ENCODE assay signal across 18 cellular contexts in the genomic region with DNA sequence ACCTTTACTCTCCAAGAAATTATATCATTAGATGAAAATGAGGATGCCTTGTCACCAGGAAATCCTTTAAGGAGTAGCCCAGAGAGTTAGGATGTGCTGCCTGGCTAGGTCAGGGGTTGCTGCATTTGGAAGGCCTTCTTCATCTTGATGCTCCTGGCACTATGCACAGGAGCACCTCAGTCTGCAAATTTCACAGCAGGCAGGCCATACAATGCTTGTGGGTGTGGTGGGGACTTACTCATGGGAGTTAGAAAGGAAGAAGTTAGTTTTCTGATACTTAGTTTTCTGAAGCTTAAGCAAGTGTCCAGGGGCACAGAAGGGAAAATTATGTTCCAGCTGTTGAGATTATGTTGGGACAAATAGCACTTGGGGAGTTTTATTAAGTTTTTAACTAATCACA. TPM values are rescaled to one million over a fixed set of nuclear protein-coding genes. Genes with fewer than 3 reads are reported as not detected.
DNase-seq lines count a peak whose midpoint lies in the region; ATAC-seq and TF ChIP-seq lines count a peak whose summit lies in the region.
"Had no signal": no experiment of that assay in that cellular context is flagged by ENCODE, and none has a peak within 500 bp of the region (broad histone marks: within the 10 kb centered on the region; RNA-seq: fewer than 3 reads in every experiment).

No MANE protein-coding gene starts in this region.

- no peaks in the 10 kb centered on the region; the same call in 1 of the 2 replicates for H3K36me3 ChIP-seq in GM23338 (ENCODE audit: insufficient read depth)
- H3K36me3 ChIP-seq in iPS-15b (ENCODE audit: control insufficient read depth, insufficient read depth, low read length), result no peaks in the 10 kb centered on the region
- peaks cover 0 to 10% (median 4%) of the 10 kb centered on the region in 9 donors for H3K36me3 ChIP-seq in heart left ventricle

- peaks cover 100% of the 10 kb centered on the region for H3K27me3 Mint-ChIP-seq in GM23338 (ENCODE audit: insufficient read depth, low read depth, poor library complexity)

- H4K20me1 ChIP-seq in GM23338 (replicated peaks; ENCODE audit: insufficient read depth), result peaks cover 55% of the 10 kb centered on the region

- DNase-seq in GM23338 (ENCODE audit: low spot score), result no peak
- peak; percentile 56 for DNase-seq in retina
- no peak for DNase-seq in activated CD4-positive, alpha-beta T cell treated with anti-CD3 and anti-CD28 coated beads, Interleukin-2, amount 50 U/mL, for 4 hours
- DNase-seq in cerebellar nuclear complex (lab: John Stamatoyannopoulos, UW), result no peak
- no peak for DNase-seq in heart left ventricle
- DNase-seq: ACHN; CD4-positive, alpha-beta memory T cell; DMS153; DMS79; GDM1; GM23248; HFFc6; IMR-90 had no signal

- H3K4me1 ChIP-seq in GM23338 (ENCODE audit: insufficient read depth) (peaks cover 46% of the 10 kb centered on the region), iPS-15b (ENCODE audit: control insufficient read depth, insufficient read depth, low read length) (no peaks in the 10 kb centered on the region), heart left ventricle (peaks cover 0 to 47% (median 7%) of the 10 kb centered on the region in 12 donors)

- no peaks in the 10 kb centered on the region for H3K79me2 ChIP-seq in GM23338 (replicated peaks; ENCODE audit: insufficient read depth)

- no peak for ATAC-seq in GM23338
- ATAC-seq in heart left ventricle, result no peak
- ATAC-seq in SK-N-SH treated with all-trans-retinoic acid at 6 μM for 48 hours, result no peak
- ATAC-seq: HCT116, K562 had no signal

- H3K27ac ChIP-seq in GM23338 (ENCODE audit: low read depth) (no peak overlapping the region), heart left ventricle (no peak overlapping the region)
- H3K27ac ChIP-seq: C4-2B, GM23248 had no signal

- peaks cover 100% of the 10 kb centered on the region for H3K27me3 ChIP-seq in GM23338 (ENCODE audit: insufficient read depth)
- peaks cover 100% of the 10 kb centered on the region for H3K27me3 ChIP-seq in iPS-15b (ENCODE audit: control insufficient read depth, insufficient read depth, low read length)
- peaks cover 46 to 98% (median 77%) of the 10 kb centered on the region in 9 donors for H3K27me3 ChIP-seq in heart left ventricle

- H3K9me2 ChIP-seq in GM23338 (ENCODE audit: insufficient read depth), result no peaks in the 10 kb centered on the region

- no peak for TF ChIP-seq POLR2A in heart left ventricle (IDR thresholded peaks at IDR 0.05)

- TF ChIP-seq CTCF in GM23338 (conservative IDR thresholded peaks at IDR 0.05; ENCODE audit: low read depth in 2 of 2) (no peak), heart left ventricle (IDR thresholded peaks at IDR 0.05) (no peak)

- H3K9me3 ChIP-seq in iPS-15b (ENCODE audit: control insufficient read depth, insufficient read depth, low read length), result no peaks in the 10 kb centered on the region
- H3K9me3 ChIP-seq in heart left ventricle, result no peaks in the 10 kb centered on the region

- peaks cover 3% of the 10 kb centered on the region; the same call in 1 of the 3 replicates for H3K36me3 Mint-ChIP-seq in GM23338 (ENCODE audit: low read depth)

- H2AFZ ChIP-seq in GM23338, result no peak overlapping the region
- H2AFZ ChIP-seq: GM23248 had no signal

- H3F3A ChIP-seq in GM23338 (replicated peaks; ENCODE audit: low read depth), result peaks cover 6% of the 10 kb centered on the region; the same call in 1 of the 2 replicates

- no peak overlapping the region for H3K9ac ChIP-seq in iPS-15b (ENCODE audit: low read depth, low read length)
- H3K9ac ChIP-seq: GM23248 had no signal

- intact Hi-C loops in heart left ventricle (cut with DNase I), result no loop called here

- no peak overlapping the region for H3K27ac Mint-ChIP-seq in GM23338
- H3K27ac Mint-ChIP-seq: CD4-positive, alpha-beta memory T cell; HFFc6 had no signal

- peaks cover 56% of the 10 kb centered on the region for H3K4me1 Mint-ChIP-seq in GM23338

- H3K4me3 Mint-ChIP-seq in GM23338, result no peak overlapping the region; the same call in 2 of the 3 replicates
- H3K4me3 Mint-ChIP-seq: HFFc6 had no signal

- H3K9me3 Mint-ChIP-seq in GM23338, result peaks cover 14% of the 10 kb centered on the region

- 0 out of 2 replicates have a peak overlapping the region, but pooled peaks have one; percentile 51 for H3K4me2 ChIP-seq in GM23338

- H3K4me3 ChIP-seq in GM23338 (peak overlapping the region; percentile 39; the same call in 1 of the 2 replicates), iPS-15b (ENCODE audit: low read depth, low read length) (peak overlapping the region; percentile 5), heart left ventricle (no peak overlapping the region)
- H3K4me3 ChIP-seq: GM23248, K562 had no signal

TF ChIP-seq in GM23338, 12 proteins besides CTCF, POLR2A, EP300 and RAD21:
- no peak for TF ChIP-seq ZNF331 (CRISPR knock-in tag; IDR thresholded peaks at IDR 0.05; ENCODE audit: low read depth)
- TF ChIP-seq, protein P1, sequence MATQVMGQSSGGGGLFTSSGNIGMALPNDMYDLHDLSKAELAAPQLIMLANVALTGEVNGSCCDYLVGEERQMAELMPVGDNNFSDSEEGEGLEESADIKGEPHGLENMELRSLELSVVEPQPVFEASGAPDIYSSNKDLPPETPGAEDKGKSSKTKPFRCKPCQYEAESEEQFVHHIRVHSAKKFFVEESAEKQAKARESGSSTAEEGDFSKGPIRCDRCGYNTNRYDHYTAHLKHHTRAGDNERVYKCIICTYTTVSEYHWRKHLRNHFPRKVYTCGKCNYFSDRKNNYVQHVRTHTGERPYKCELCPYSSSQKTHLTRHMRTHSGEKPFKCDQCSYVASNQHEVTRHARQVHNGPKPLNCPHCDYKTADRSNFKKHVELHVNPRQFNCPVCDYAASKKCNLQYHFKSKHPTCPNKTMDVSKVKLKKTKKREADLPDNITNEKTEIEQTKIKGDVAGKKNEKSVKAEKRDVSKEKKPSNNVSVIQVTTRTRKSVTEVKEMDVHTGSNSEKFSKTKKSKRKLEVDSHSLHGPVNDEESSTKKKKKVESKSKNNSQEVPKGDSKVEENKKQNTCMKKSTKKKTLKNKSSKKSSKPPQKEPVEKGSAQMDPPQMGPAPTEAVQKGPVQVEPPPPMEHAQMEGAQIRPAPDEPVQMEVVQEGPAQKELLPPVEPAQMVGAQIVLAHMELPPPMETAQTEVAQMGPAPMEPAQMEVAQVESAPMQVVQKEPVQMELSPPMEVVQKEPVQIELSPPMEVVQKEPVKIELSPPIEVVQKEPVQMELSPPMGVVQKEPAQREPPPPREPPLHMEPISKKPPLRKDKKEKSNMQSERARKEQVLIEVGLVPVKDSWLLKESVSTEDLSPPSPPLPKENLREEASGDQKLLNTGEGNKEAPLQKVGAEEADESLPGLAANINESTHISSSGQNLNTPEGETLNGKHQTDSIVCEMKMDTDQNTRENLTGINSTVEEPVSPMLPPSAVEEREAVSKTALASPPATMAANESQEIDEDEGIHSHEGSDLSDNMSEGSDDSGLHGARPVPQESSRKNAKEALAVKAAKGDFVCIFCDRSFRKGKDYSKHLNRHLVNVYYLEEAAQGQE (IDR thresholded peaks at IDR 0.05; ENCODE audit: unreplicated experiment), result no peak
- no peak for TF ChIP-seq CREB1 (CRISPR knock-in tag; IDR thresholded peaks at IDR 0.05; ENCODE audit: low read depth)

TF ChIP-seq in SK-N-SH treated with all-trans-retinoic acid at 6 μM for 48 hours, 23 proteins besides CTCF, POLR2A, EP300 and RAD21:
- TF ChIP-seq ZNF70 (CRISPR knock-in tag; IDR thresholded peaks at IDR 0.05) (no peak), TOX (CRISPR knock-in tag; IDR thresholded peaks at IDR 0.05; ENCODE audit: borderline replicate concordance) (no peak), ZNF8 (CRISPR knock-in tag; IDR thresholded peaks at IDR 0.05) (no peak), ZFP3 (CRISPR knock-in tag; IDR thresholded peaks at IDR 0.05) (no peak)
- TF ChIP-seq, protein P2, sequence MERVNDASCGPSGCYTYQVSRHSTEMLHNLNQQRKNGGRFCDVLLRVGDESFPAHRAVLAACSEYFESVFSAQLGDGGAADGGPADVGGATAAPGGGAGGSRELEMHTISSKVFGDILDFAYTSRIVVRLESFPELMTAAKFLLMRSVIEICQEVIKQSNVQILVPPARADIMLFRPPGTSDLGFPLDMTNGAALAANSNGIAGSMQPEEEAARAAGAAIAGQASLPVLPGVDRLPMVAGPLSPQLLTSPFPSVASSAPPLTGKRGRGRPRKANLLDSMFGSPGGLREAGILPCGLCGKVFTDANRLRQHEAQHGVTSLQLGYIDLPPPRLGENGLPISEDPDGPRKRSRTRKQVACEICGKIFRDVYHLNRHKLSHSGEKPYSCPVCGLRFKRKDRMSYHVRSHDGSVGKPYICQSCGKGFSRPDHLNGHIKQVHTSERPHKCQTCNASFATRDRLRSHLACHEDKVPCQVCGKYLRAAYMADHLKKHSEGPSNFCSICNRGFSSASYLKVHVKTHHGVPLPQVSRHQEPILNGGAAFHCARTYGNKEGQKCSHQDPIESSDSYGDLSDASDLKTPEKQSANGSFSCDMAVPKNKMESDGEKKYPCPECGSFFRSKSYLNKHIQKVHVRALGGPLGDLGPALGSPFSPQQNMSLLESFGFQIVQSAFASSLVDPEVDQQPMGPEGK (CRISPR knock-in tag; IDR thresholded peaks at IDR 0.05; ENCODE audit: borderline replicate concordance), result no peak

RNA-seq across cellular contexts. Expression of a gene that starts 11.3 kb away (rescaled TPM):
- 0.07 TPM in 1 of 2 replicates, not detected in the other for total RNA-seq in GM23338 (2014; rRNA removed; shearing (Covaris generic))
- polyA plus RNA-seq in GM23338 (2016; fragmentation: Nextera tagmentation; extraction: Ambion mirVana), result not detected in 2 replicates
- total RNA-seq in heart left ventricle, result 10 to 100 TPM in 3 of 9 donors, 1 to 10 TPM in 6; 3.3 to 14.8 (median 6.7) TPM
- polyA plus RNA-seq in heart left ventricle, result 1 to 10 TPM; 3.7 to 7.6 TPM
- polyA plus RNA-seq: CD4-positive, alpha-beta memory T cell had no signal

Comparison
In these comparisons a context has a peak if more than half of its experiments do, and no peak if none do; other contexts are left out.
1. H3K4me3 ChIP-seq: peak in GM23338 (single experiment) and iPS-15b (single experiment); none in heart left ventricle (0 of 12).